11 cellular contexts compared by ENCODE assay signal in the genomic region with DNA sequence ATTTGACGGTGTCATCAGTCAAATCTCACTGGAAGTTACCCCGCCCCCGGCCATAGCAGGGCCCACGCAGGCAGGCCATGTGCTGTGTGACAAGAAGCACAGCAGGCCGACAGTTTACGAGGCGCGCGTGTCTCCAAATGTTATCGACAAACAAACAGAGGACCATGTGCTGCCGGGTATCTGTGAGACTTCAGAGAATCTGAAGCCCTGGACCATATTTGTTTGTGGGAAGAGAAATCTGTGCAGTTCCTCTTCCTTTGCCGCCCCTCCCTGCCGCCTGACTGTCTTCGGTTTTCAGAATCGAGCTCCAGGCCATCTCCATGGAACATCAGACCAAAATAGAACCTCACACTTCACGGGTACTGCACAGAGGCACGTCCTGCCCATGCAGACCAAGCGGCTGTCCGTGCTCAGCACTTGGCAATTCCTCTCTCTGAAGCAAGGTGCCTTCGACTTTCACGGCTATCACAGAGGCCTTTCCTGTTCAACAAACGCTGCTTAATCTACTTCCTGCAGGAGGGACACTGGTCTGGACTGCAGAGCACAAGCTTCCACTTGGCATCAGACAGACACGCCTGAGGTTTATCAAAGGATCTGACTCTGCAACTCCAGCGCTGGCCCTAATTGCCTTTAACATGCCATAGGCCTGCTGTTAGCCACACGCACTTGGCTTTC.
DNase-seq lines count a peak whose midpoint lies in the region; ATAC-seq, FAIRE-seq and TF ChIP-seq lines count a peak whose summit lies in the region.
"Had no signal": no experiment of that assay in that cellular context is flagged by ENCODE, and none has a peak within 500 bp of the region (broad histone marks: within the 10 kb centered on the region; RNA-seq: fewer than 3 reads in every experiment).

No MANE protein-coding gene starts in this region.

- no peaks in the 10 kb centered on the region for H3K27me3 Mint-ChIP-seq in neural crest cell (ENCODE audit: low read depth)

- CTCF ChIA-PET in HepG2 (lab: Yijun Ruan, JAX; ENCODE audit: low intra/inter-chr PET ratio, low total read pairs), result no interaction called here

- no TSS peak for BruUV-seq in HepG2 (replicated peaks; lab: Mats Ljungman, UMichigan)

- peaks cover 25% of the 10 kb centered on the region for H3K4me1 Mint-ChIP-seq in neural crest cell

- H3K9ac ChIP-seq in liver (ENCODE audit: low read depth in 1 of 2, low read length in 2 of 2), result no peak overlapping the region
- no peak overlapping the region for H3K9ac ChIP-seq in HepG2 (ENCODE audit: insufficient read depth, low read depth, low read length)

- in situ Hi-C loops in HepG2 (cut with HindIII; ENCODE audit: extremely low pct_ligation_motif_present, low pct_unique_long_range_greater_than_20kb), result no loop called here

- peak overlapping the region; percentile 14 for H3K27ac Mint-ChIP-seq in neural crest cell (ENCODE audit: unreplicated experiment)

- no peaks in the 10 kb centered on the region for H4K20me1 ChIP-seq in HepG2 (ENCODE audit: insufficient read depth, low read length)

- peak; percentile 12 to 25 for TF ChIP-seq RAD21 in liver (IDR thresholded peaks at IDR 0.05)
- TF ChIP-seq RAD21 in HepG2 (CRISPR knock-in tag; IDR thresholded peaks at IDR 0.05), result no peak

- no peaks in the 10 kb centered on the region for H3K27me3 ChIP-seq in liver (ENCODE audit: control insufficient read depth in 4 of 4, insufficient read depth in 4 of 4, low read length in 3 of 4)
- H3K27me3 ChIP-seq in HepG2 (ENCODE audit: control insufficient read depth in 1 of 2, insufficient read depth in 2 of 2, low read length in 2 of 2), result no peaks in the 10 kb centered on the region
- H3K27me3 ChIP-seq: SJSA1 had no signal

- intact Hi-C loops in HepG2 (cut with micrococcal nuclease; ENCODE audit: unreplicated experiment), result no loop called here

- H3K4me1 ChIP-seq in liver (ENCODE audit: control insufficient read depth in 4 of 4, insufficient read depth in 4 of 4, low read length in 3 of 4) (no peaks in the 10 kb centered on the region), HepG2 (ENCODE audit: insufficient read depth, low read length) (peaks cover 9% of the 10 kb centered on the region; the same call in 1 of the 2 replicates)

- H3K27ac ChIP-seq in liver (ENCODE audit: low read depth in 1 of 2, low read length in 2 of 2) (peak overlapping the region in 1 of 2 donors; percentile 23), HepG2 (ENCODE audit: extremely low read length, insufficient read depth, low read length) (no peak overlapping the region)
- H3K27ac ChIP-seq: SJSA1 had no signal

- TF ChIP-seq EP300 in HepG2 (IDR thresholded peaks at IDR 0.05; ENCODE audit: low read depth in 2 of 2, low read length in 2 of 2) (no peak), HepG2 (CRISPR knock-in tag; IDR thresholded peaks at IDR 0.05; ENCODE audit: borderline replicate concordance) (no peak)

- DNase-seq in HepG2 (ENCODE audit: low spot score) (no peak), neural crest cell (ENCODE audit: low read depth, low spot score) (no peak), NCI-H446 treated with DMSO at 0.1 percent for 48 hours (lab: John Stamatoyannopoulos, UW) (no peak), NCI-H2029 (lab: John Stamatoyannopoulos, UW) (no peak), COLO668 (lab: John Stamatoyannopoulos, UW; ENCODE audit: unreplicated experiment) (no peak)
- DNase-seq in effector CD4-positive, alpha-beta T cell, result peak; percentile 51
- DNase-seq: AML-193 had no signal

- no peak overlapping the region for H2AFZ ChIP-seq in HepG2 (ENCODE audit: low read length)

- 62% methylated on average over 25 of the region's 25 CpGs for WGBS in liver
- 65% methylated on average over 24 of the region's 25 CpGs for WGBS in HepG2 (ENCODE audit: low lambda C conversion rate)

- TF ChIP-seq CTCF in liver (IDR thresholded peaks at IDR 0.05; ENCODE audit: low read depth, low read length, missing input control) (no peak), HepG2 (CRISPR knock-in tag; IDR thresholded peaks at IDR 0.05) (no peak), neural crest cell (conservative IDR thresholded peaks at IDR 0.05) (no peak)

- no peak overlapping the region for H3K4me3 Mint-ChIP-seq in neural crest cell

- no peaks in the 10 kb centered on the region for H3K79me2 ChIP-seq in HepG2 (ENCODE audit: insufficient read depth, low read length)

- no peak for FAIRE-seq in HepG2 (lab: Jason Lieb, UNC)

- H3K4me2 ChIP-seq in HepG2 (ENCODE audit: low read depth, low read length), result no peak overlapping the region

- POLR2A ChIA-PET in HepG2 (lab: Yijun Ruan, JAX), result no interaction called here

- H3K36me3 Mint-ChIP-seq in neural crest cell (ENCODE audit: low read depth), result no peaks in the 10 kb centered on the region

- H3K9me3 ChIP-seq in liver (ENCODE audit: control insufficient read depth in 4 of 4, low read length in 3 of 4) (no peaks in the 10 kb centered on the region), HepG2 (ENCODE audit: low read length) (no peaks in the 10 kb centered on the region)
- H3K9me3 ChIP-seq: SJSA1 had no signal

- H3K36me3 ChIP-seq in liver (ENCODE audit: control insufficient read depth in 4 of 4, insufficient read depth in 3 of 4, low read depth in 1 of 4, low read length in 3 of 4), result no peaks in the 10 kb centered on the region
- H3K36me3 ChIP-seq in HepG2 (replicated peaks in 1 of 2; ENCODE audit: control insufficient read depth in 1 of 2, insufficient read depth in 2 of 2, low read length in 2 of 2), result no peaks in the 10 kb centered on the region
- H3K36me3 ChIP-seq: SJSA1 had no signal

- no peak for ATAC-seq in HepG2
- no peak for ATAC-seq in HG02852 (IDR thresholded peaks at IDR 0.05; ENCODE audit: unreplicated experiment)
- ATAC-seq: HCT116 had no signal

- H3K9me3 Mint-ChIP-seq in neural crest cell, result no peaks in the 10 kb centered on the region

- H3K4me3 ChIP-seq in liver (ENCODE audit: low read depth in 1 of 3, low read length in 3 of 3), result no peak overlapping the region
- H3K4me3 ChIP-seq in HepG2 (replicated peaks in 1 of 3; ENCODE audit: insufficient read depth in 1 of 3, low read depth in 2 of 3, low read length in 3 of 3), result no peak overlapping the region
- H3K4me3 ChIP-seq: SJSA1 had no signal

- no peak for TF ChIP-seq POLR2A in HepG2 (IDR thresholded peaks at IDR 0.05; ENCODE audit: insufficient read depth in 1 of 2, low read depth in 2 of 2, low read length in 2 of 2)

TF ChIP-seq in liver, 16 proteins besides CTCF, POLR2A, EP300 and RAD21 (continues in another document):
- no peak for TF ChIP-seq YY1 (IDR thresholded peaks at IDR 0.05)
- peak in 1 of 2 donors; percentile 17 for TF ChIP-seq EGR1 (IDR thresholded peaks at IDR 0.05; ENCODE audit: low read depth in 2 of 2)
- TF ChIP-seq FOXA1 (IDR thresholded peaks at IDR 0.05), result no peak
- TF ChIP-seq RXRA (IDR thresholded peaks at IDR 0.05), result peak in 1 of 2 donors; percentile 4
- TF ChIP-seq, protein P1, sequence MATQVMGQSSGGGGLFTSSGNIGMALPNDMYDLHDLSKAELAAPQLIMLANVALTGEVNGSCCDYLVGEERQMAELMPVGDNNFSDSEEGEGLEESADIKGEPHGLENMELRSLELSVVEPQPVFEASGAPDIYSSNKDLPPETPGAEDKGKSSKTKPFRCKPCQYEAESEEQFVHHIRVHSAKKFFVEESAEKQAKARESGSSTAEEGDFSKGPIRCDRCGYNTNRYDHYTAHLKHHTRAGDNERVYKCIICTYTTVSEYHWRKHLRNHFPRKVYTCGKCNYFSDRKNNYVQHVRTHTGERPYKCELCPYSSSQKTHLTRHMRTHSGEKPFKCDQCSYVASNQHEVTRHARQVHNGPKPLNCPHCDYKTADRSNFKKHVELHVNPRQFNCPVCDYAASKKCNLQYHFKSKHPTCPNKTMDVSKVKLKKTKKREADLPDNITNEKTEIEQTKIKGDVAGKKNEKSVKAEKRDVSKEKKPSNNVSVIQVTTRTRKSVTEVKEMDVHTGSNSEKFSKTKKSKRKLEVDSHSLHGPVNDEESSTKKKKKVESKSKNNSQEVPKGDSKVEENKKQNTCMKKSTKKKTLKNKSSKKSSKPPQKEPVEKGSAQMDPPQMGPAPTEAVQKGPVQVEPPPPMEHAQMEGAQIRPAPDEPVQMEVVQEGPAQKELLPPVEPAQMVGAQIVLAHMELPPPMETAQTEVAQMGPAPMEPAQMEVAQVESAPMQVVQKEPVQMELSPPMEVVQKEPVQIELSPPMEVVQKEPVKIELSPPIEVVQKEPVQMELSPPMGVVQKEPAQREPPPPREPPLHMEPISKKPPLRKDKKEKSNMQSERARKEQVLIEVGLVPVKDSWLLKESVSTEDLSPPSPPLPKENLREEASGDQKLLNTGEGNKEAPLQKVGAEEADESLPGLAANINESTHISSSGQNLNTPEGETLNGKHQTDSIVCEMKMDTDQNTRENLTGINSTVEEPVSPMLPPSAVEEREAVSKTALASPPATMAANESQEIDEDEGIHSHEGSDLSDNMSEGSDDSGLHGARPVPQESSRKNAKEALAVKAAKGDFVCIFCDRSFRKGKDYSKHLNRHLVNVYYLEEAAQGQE (IDR thresholded peaks at IDR 0.05), result no peak

TF ChIP-seq in HepG2, 621 proteins besides CTCF, POLR2A, EP300 and RAD21 (continues in another document):
- no peak for TF ChIP-seq ZBTB26 (CRISPR knock-in tag; IDR thresholded peaks at IDR 0.05; ENCODE audit: borderline replicate concordance)
